1 cellular context compared by ENCODE assay signal in genomic region chr7:112538859-112539258, GRCh38.
TF ChIP-seq lines count a peak whose summit lies in the region.

No MANE protein-coding gene starts in this region.

TF ChIP-seq in H1, 55 proteins besides CTCF, POLR2A, EP300 and RAD21:
- no peak for TF ChIP-seq CHD2 (IDR thresholded peaks at IDR 0.05; ENCODE audit: low read length)
- no peak for TF ChIP-seq TEAD4 (IDR thresholded peaks at IDR 0.05; ENCODE audit: low read depth, low read length)
- no peak for TF ChIP-seq NANOG (IDR thresholded peaks at IDR 0.05; ENCODE audit: insufficient read depth, low read depth, low read length, poor library complexity, severe bottlenecking)
- TF ChIP-seq TAF7 (optimal IDR thresholded peaks at IDR 0.05; ENCODE audit: borderline replicate concordance, low read depth, low read length) = no peak
- no peak for TF ChIP-seq SRF (IDR thresholded peaks at IDR 0.05; ENCODE audit: low read depth, low read length)
- no peak for TF ChIP-seq SIX5 (IDR thresholded peaks at IDR 0.05; ENCODE audit: low read depth, low read length)
- no peak for TF ChIP-seq RFX5 (IDR thresholded peaks at IDR 0.05; ENCODE audit: borderline replicate concordance, low read depth, low read length)
- TF ChIP-seq BACH1 (IDR thresholded peaks at IDR 0.05; ENCODE audit: low read length) = no peak
- TF ChIP-seq SIRT6 (IDR thresholded peaks at IDR 0.05; ENCODE audit: low read length) = no peak
- no peak for TF ChIP-seq POLR2AphosphoS5 (IDR thresholded peaks at IDR 0.05; ENCODE audit: low read depth, low read length)
- TF ChIP-seq FOSL1 (IDR thresholded peaks at IDR 0.05; ENCODE audit: insufficient read depth, low read depth, low read length) = no peak
- TF ChIP-seq TAF1 (IDR thresholded peaks at IDR 0.05; ENCODE audit: low read depth, low read length) = no peak
- TF ChIP-seq JUN (IDR thresholded peaks at IDR 0.05; ENCODE audit: low read depth, low read length) = no peak
- no peak for TF ChIP-seq KDM1A (IDR thresholded peaks at IDR 0.05; ENCODE audit: borderline replicate concordance, low read length)
- no peak for TF ChIP-seq HDAC2 (IDR thresholded peaks at IDR 0.05; ENCODE audit: borderline replicate concordance in 1 of 2, low read depth in 2 of 2, low read length in 2 of 2)
- no peak for TF ChIP-seq YY1 (IDR thresholded peaks at IDR 0.05; ENCODE audit: low read depth, low read length)
- TF ChIP-seq TCF12 (IDR thresholded peaks at IDR 0.05; ENCODE audit: low read depth, low read length) = no peak
